ENCODE assay signal across 1 cellular context in genomic region chr10:48309711-48310226, GRCh38.
TF ChIP-seq lines count a peak whose summit lies in the region.

No MANE protein-coding gene starts in this region.

TF ChIP-seq in liver, 16 proteins besides CTCF, POLR2A, EP300 and RAD21:
- no peak for TF ChIP-seq ATF3 (IDR thresholded peaks at IDR 0.05)
- TF ChIP-seq TAF1 (conservative IDR thresholded peaks at IDR 0.05): no peak
- peak; percentile 79 for TF ChIP-seq NR2F2 (IDR thresholded peaks at IDR 0.05)
- TF ChIP-seq MAX (IDR thresholded peaks at IDR 0.05): no peak
- peak; percentile 75 for TF ChIP-seq SP1 (IDR thresholded peaks at IDR 0.05)
- peak; percentile 91 to 92 for TF ChIP-seq HNF4A (conservative IDR thresholded peaks at IDR 0.05)
- TF ChIP-seq JUND (IDR thresholded peaks at IDR 0.05): peak in 1 of 2 donors; percentile 45
- TF ChIP-seq HNF4G (IDR thresholded peaks at IDR 0.05): peak; percentile 79
- TF ChIP-seq FOXA1 (IDR thresholded peaks at IDR 0.05): peak; percentile 50
- no peak for TF ChIP-seq EGR1 (IDR thresholded peaks at IDR 0.05; ENCODE audit: low read depth in 2 of 2)
- no peak for TF ChIP-seq ZBTB33 (IDR thresholded peaks at IDR 0.05)
- no peak for TF ChIP-seq GABPA (IDR thresholded peaks at IDR 0.05 in 1 of 2, conservative IDR thresholded peaks at IDR 0.05 in 1 of 2)
- TF ChIP-seq RXRA (IDR thresholded peaks at IDR 0.05): peak; percentile 72 to 84
- peak; percentile 18 for TF ChIP-seq YY1 (IDR thresholded peaks at IDR 0.05)
- peak; percentile 24 for TF ChIP-seq REST (IDR thresholded peaks at IDR 0.05)
- peak; percentile 29 for TF ChIP-seq FOXA2 (IDR thresholded peaks at IDR 0.05)
